ENCODE assay signal across 33 cellular contexts in the genomic region with DNA sequence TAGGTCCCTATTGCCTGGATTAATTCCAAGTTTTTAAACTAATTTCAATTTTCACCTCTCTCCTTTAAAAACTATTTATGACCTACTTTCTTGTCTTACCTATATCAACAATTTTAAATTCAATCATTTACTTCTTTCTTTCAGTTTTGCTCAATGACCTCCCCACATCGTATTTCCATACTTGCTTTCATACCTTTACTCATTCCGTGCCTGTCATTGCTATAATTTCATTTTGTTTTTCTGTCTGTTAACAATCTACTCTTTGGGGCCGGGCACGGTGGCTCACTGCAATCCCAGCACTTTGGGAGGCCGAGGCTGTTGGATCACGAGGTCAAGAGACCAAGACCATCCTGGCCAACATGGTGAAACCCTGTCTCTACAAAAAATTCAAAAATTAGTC.
"Had no signal": no experiment of that assay in that cellular context is flagged by ENCODE, and none has a peak within 500 bp of the region (broad histone marks: within the 10 kb centered on the region; RNA-seq: fewer than 3 reads in every experiment).

No MANE protein-coding gene starts in this region.

- H3K4me3 Mint-ChIP-seq: activated B cell treated with CpG ODN at 0.5 μM for 24 hours; activated CD8-positive, alpha-beta T cell treated with anti-CD3 and anti-CD28 coated beads for 36 hours; activated naive CD8-positive, alpha-beta T cell; activated T-cell treated with anti-CD3 and anti-CD28 coated beads, Interleukin-2, amount 50 U/mL, for 4 hours; activated T-helper 17 cell treated with anti-CD3 and anti-CD28 coated beads, Interleukin-2, amount 50 U/mL, for 72 hours; central memory CD8-positive, alpha-beta T cell; dendritic cell treated with granulocyte-macrophage colony-stimulating factor and Interleukin-4, amounts not matched to agents 40 ng/mL and 50 ng/mL, for 4 days; T-helper 2 cell treated with Interferon-gamma antibody and Interleukin-4, amounts not matched to agents 5 μg/mL and 100 μg/mL, for 36 hours had no signal

- H3K27me3 Mint-ChIP-seq: activated B cell treated with CpG ODN at 0.5 μM for 24 hours; activated CD8-positive, alpha-beta T cell treated with anti-CD3 and anti-CD28 coated beads for 36 hours; activated naive CD8-positive, alpha-beta T cell; activated T-helper 17 cell treated with anti-CD3 and anti-CD28 coated beads, Interleukin-2, amount 50 U/mL, for 72 hours; central memory CD8-positive, alpha-beta T cell; dendritic cell treated with granulocyte-macrophage colony-stimulating factor and Interleukin-4, amounts not matched to agents 40 ng/mL and 50 ng/mL, for 4 days had no signal

- H3K36me3 Mint-ChIP-seq: activated naive CD8-positive, alpha-beta T cell had no signal

- DNase-seq: activated B cell treated with CpG ODN at 0.5 μM for 24 hours; activated CD4-positive, alpha-beta T cell treated with anti-CD3 and anti-CD28 coated beads for 48 hours; activated CD4-positive, alpha-beta T cell treated with anti-CD3 and anti-CD28 coated beads, Interleukin-2, amount 50 U/mL, for 1 hour; activated CD4-positive, alpha-beta T cell treated with anti-CD3 and anti-CD28 coated beads, Interleukin-2, amount 50 U/mL, for 48 hours; activated CD8-positive, alpha-beta memory T cell treated with anti-CD3 and anti-CD28 coated beads for 24 hours; activated CD8-positive, alpha-beta T cell treated with anti-CD3 and anti-CD28 coated beads for 36 hours; activated effector memory CD4-positive, alpha-beta T cell treated with Interleukin-2 at 50 U/mL for 16 hours; activated gamma-delta T cell treated with Interleukin-2 at 50 U/mL for 16 hours; activated naive CD4-positive, alpha-beta T cell treated with anti-CD3 and anti-CD28 coated beads, Interleukin-2, amount 50 U/mL, for 16 hours; activated naive CD4-positive, alpha-beta T cell treated with Interleukin-2 at 50 U/mL for 16 hours; activated T-cell treated with anti-CD3 and anti-CD28 coated beads, Interleukin-2, amount 50 U/mL, for 4 hours; amniotic stem cell; anterior cingulate cortex; brain microvascular endothelial cell; dorsolateral prefrontal cortex; effector memory CD4-positive, alpha-beta T cell; erythroblast; foreskin keratinocyte; gastrocnemius medialis; glutamatergic neuron; heart left ventricle; T1000; WERI-Rb-1 had no signal

- H3K27ac Mint-ChIP-seq: activated B cell treated with CpG ODN at 0.5 μM for 24 hours; activated CD8-positive, alpha-beta T cell treated with anti-CD3 and anti-CD28 coated beads for 36 hours; activated naive CD8-positive, alpha-beta T cell; activated T-helper 17 cell treated with anti-CD3 and anti-CD28 coated beads, Interleukin-2, amount 50 U/mL, for 72 hours; dendritic cell treated with granulocyte-macrophage colony-stimulating factor and Interleukin-4, amounts not matched to agents 40 ng/mL and 50 ng/mL, for 4 days; T-helper 2 cell treated with Interferon-gamma antibody and Interleukin-4, amounts not matched to agents 5 μg/mL and 100 μg/mL, for 36 hours had no signal

- ATAC-seq: activated CD4-positive, CD25-positive, alpha-beta regulatory T cell treated with anti-CD3 and anti-CD28 coated beads, Interleukin-2, amount 50 U/mL, for 24 hours; activated CD8-positive, alpha-beta T cell treated with anti-CD3 and anti-CD28 coated beads for 36 hours; activated T-cell treated with anti-CD3 and anti-CD28 coated beads, Interleukin-2, amount 50 U/mL, for 4 hours; activated T-helper 17 cell treated with anti-CD3 and anti-CD28 coated beads, Interleukin-2, amount 50 U/mL, for 72 hours; foreskin keratinocyte; gastrocnemius medialis; heart left ventricle had no signal

- FAIRE-seq: astrocyte, bronchial epithelial cell had no signal

- H3K9me3 ChIP-seq: esophagus muscularis mucosa, gastrocnemius medialis, heart left ventricle had no signal

- H3K36me3 ChIP-seq: brain microvascular endothelial cell, esophagus muscularis mucosa, gastrocnemius medialis, heart left ventricle had no signal

- H3K4me1 ChIP-seq: esophagus muscularis mucosa, foreskin keratinocyte, gastrocnemius medialis, heart left ventricle had no signal

- H3K27me3 ChIP-seq: brain microvascular endothelial cell, dorsolateral prefrontal cortex, esophagus muscularis mucosa, foreskin keratinocyte, gastrocnemius medialis, heart left ventricle had no signal

- H3K27ac ChIP-seq: brain microvascular endothelial cell, coronary artery, dorsolateral prefrontal cortex, esophagus muscularis mucosa, foreskin keratinocyte, gastrocnemius medialis, heart left ventricle, WERI-Rb-1 had no signal

- H3K4me1 Mint-ChIP-seq: activated B cell treated with CpG ODN at 0.5 μM for 24 hours; activated T-helper 17 cell treated with anti-CD3 and anti-CD28 coated beads, Interleukin-2, amount 50 U/mL, for 72 hours; central memory CD8-positive, alpha-beta T cell had no signal

- H3K4me3 ChIP-seq: coronary artery, dorsolateral prefrontal cortex, esophagus muscularis mucosa, gastrocnemius medialis, heart left ventricle had no signal

- H3K9me3 Mint-ChIP-seq: dendritic cell treated with granulocyte-macrophage colony-stimulating factor and Interleukin-4, amounts not matched to agents 40 ng/mL and 50 ng/mL, for 4 days; T-helper 2 cell treated with Interferon-gamma antibody and Interleukin-4, amounts not matched to agents 5 μg/mL and 100 μg/mL, for 36 hours had no signal
